In the genomic region with DNA sequence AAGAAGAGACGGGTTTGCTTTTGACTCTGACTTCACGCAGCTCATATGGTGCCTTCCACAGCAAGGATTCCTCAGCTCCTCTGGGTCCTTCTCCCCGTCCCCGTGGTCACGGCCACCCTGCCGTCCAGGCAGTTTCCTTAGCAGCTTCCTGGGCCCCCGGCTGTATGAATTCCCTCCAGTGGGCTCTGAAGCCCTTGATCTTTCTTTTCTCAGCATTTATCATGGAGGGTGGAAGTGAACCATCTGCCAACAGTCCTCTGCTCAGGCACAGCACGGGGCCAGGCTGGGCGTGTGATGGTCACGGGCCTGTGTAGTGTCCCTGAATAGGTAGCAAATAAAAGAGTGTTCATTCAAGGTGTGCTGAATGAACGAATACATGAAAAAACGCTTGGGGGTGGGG, we compare ENCODE assay signal across 1 cellular context.
TF ChIP-seq lines count a peak whose summit lies in the region.

No MANE protein-coding gene starts in this region.

TF ChIP-seq in H1, 55 proteins besides CTCF, POLR2A, EP300 and RAD21 (continued from another document):
- TF ChIP-seq, protein P1, sequence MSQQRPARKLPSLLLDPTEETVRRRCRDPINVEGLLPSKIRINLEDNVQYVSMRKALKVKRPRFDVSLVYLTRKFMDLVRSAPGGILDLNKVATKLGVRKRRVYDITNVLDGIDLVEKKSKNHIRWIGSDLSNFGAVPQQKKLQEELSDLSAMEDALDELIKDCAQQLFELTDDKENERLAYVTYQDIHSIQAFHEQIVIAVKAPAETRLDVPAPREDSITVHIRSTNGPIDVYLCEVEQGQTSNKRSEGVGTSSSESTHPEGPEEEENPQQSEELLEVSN (IDR thresholded peaks at IDR 0.05) = no peak
